11 cellular contexts compared by ENCODE assay signal in genomic region chr1:78070758-78071157, GRCh38. TPM values are rescaled to one million over a fixed set of nuclear protein-coding genes. Genes with fewer than 3 reads are reported as not detected.
DNase-seq lines count a peak whose midpoint lies in the region; ATAC-seq, FAIRE-seq and TF ChIP-seq lines count a peak whose summit lies in the region.
"Had no signal": no experiment of that assay in that cellular context is flagged by ENCODE, and none has a peak within 500 bp of the region (broad histone marks: within the 10 kb centered on the region; RNA-seq: fewer than 3 reads in every experiment).

No MANE protein-coding gene starts in this region.

- H3K36me3 Mint-ChIP-seq in MCF 10A (ENCODE audit: insufficient read depth, unreplicated experiment), result no peaks in the 10 kb centered on the region

- H3K27ac Mint-ChIP-seq in MCF 10A (ENCODE audit: low read depth, unreplicated experiment), result no peak overlapping the region
- H3K27ac Mint-ChIP-seq: CD4-positive, alpha-beta T cell; GM23338 had no signal

- no peak for ATAC-seq in GM18517 (IDR thresholded peaks at IDR 0.05; ENCODE audit: unreplicated experiment)
- ATAC-seq: GM23338 had no signal

- H3K4me3 Mint-ChIP-seq in MCF 10A (ENCODE audit: unreplicated experiment), result no peak overlapping the region
- H3K4me3 Mint-ChIP-seq: CD4-positive, alpha-beta T cell; GM23338 had no signal

- CTCF ChIA-PET in MCF 10A (lab: Yijun Ruan, JAX), result interaction anchor here (1.2 kb wide), 1 partner anchor 37 kb away, joined by 6 read pairs; no protein-coding TSS in a partner anchor

- H3K27me3 ChIP-seq in breast epithelium, result no peaks in the 10 kb centered on the region
- H3K27me3 ChIP-seq in suprapubic skin, result no peaks in the 10 kb centered on the region

- TF ChIP-seq EP300 in suprapubic skin (IDR thresholded peaks at IDR 0.05), result no peak

- H3K27me3 Mint-ChIP-seq in MCF 10A (ENCODE audit: insufficient read depth, unreplicated experiment), result no peaks in the 10 kb centered on the region

- H3K36me3 ChIP-seq in breast epithelium (no peaks in the 10 kb centered on the region), suprapubic skin (no peaks in the 10 kb centered on the region)

- H3K9me3 ChIP-seq in breast epithelium (no peaks in the 10 kb centered on the region), suprapubic skin (no peaks in the 10 kb centered on the region)

- no peak for TF ChIP-seq POLR2A in breast epithelium (IDR thresholded peaks at IDR 0.05)
- no peak for TF ChIP-seq POLR2A in suprapubic skin (IDR thresholded peaks at IDR 0.05)

- H3K4me3 ChIP-seq in breast epithelium (no peak overlapping the region), fibroblast of pulmonary artery (replicated peaks; ENCODE audit: low read depth, low read length) (no peak overlapping the region), suprapubic skin (no peak overlapping the region)
- H3K4me3 ChIP-seq: GM23338 had no signal

- FAIRE-seq in urothelium cell line (lab: Jason Lieb, UNC), result no peak

- no peaks in the 10 kb centered on the region for H3K9me3 Mint-ChIP-seq in MCF 10A (ENCODE audit: unreplicated experiment)
- H3K9me3 Mint-ChIP-seq: CD4-positive, alpha-beta T cell; GM23338 had no signal

- WGBS in suprapubic skin, result 30% methylated on average over 2 of the region's 2 CpGs

- peaks cover 14% of the 10 kb centered on the region for H3K4me1 Mint-ChIP-seq in MCF 10A (ENCODE audit: insufficient read depth, unreplicated experiment)
- H3K4me1 Mint-ChIP-seq: GM23338 had no signal

- H3K4me1 ChIP-seq in breast epithelium, result no peaks in the 10 kb centered on the region
- H3K4me1 ChIP-seq in suprapubic skin, result peaks cover 2% of the 10 kb centered on the region

- TF ChIP-seq CTCF in MCF 10A (IDR thresholded peaks at IDR 0.05; ENCODE audit: unreplicated experiment) (no peak), breast epithelium (IDR thresholded peaks at IDR 0.05) (no peak), fibroblast of pulmonary artery (IDR thresholded peaks at IDR 0.05; ENCODE audit: low read length, missing control alignments) (no peak), suprapubic skin (IDR thresholded peaks at IDR 0.05) (no peak)

- DNase-seq in MCF 10A (ENCODE audit: unreplicated experiment) (peak; percentile 69), breast epithelium (ENCODE audit: low spot score in 2 of 2) (no peak), LHCN-M2 (ENCODE audit: low read depth) (peak; percentile 94), fibroblast of pulmonary artery (ENCODE audit: low read depth) (peak; percentile 55), urothelium cell line (ENCODE audit: low spot score) (peak; percentile 52), suprapubic skin (ENCODE audit: low spot score in 2 of 2) (no peak)
- no peak for DNase-seq in stimulated activated CD4-positive, alpha-beta T cell treated with anti-CD3 and anti-CD28 coated beads, Interleukin-4, amount 100 ng/mL, for 1 hour
- DNase-seq: CD4-positive, alpha-beta T cell had no signal

- H3K27ac ChIP-seq in breast epithelium (no peak overlapping the region), suprapubic skin (no peak overlapping the region)

- no TSS peak for BruUV-seq in MCF 10A (replicated peaks; lab: Mats Ljungman, UMichigan)

- intact Hi-C loops in MCF 10A (cut with micrococcal nuclease) (no loop called here), breast epithelium (cut with DNase I; ENCODE audit: low total_unique reads) (no loop called here)

- POLR2A ChIA-PET in MCF 10A (lab: Yijun Ruan, JAX), result interaction anchor here (0.6 to 2.8 kb wide), 13 partner anchors 9 to 95 kb away, joined by 3 to 13 read pairs (median 5); partner anchors contain the start of genes DNAJB4 and FUBP1

RNA-seq across cellular contexts. Expression of gene GIPC2, which starts 25.0 kb away (rescaled TPM):
- total RNA-seq in MCF 10A (2022) (0.07 TPM in 1 of 2 replicates, not detected in the other), breast epithelium (1 to 10 TPM; 2.6 to 3.6 (median 2.6) TPM), LHCN-M2 (2014; rRNA removed) (1.5 and 1.7 TPM in 2 replicates), suprapubic skin (1 to 10 TPM; 4.2 to 5.9 (median 4.5) TPM)
- 0.81 TPM for polyA plus RNA-seq in LHCN-M2 (2012)
- total RNA-seq: CD4-positive, alpha-beta T cell; NCI-H460 had no signal

Comparison
In these comparisons a context has a peak if more than half of its experiments do, and no peak if none do; other contexts are left out.
1. DNase-seq: peak in MCF 10A (single experiment), LHCN-M2 (single experiment), fibroblast of pulmonary artery (single experiment) and urothelium cell line (single experiment); none in breast epithelium (0 of 2), stimulated activated CD4-positive, alpha-beta T cell treated with anti-CD3 and anti-CD28 coated beads, Interleukin-4, amount 100 ng/mL, for 1 hour (single experiment) and suprapubic skin (0 of 2).